Comparison of ENCODE assay signal across 1 cellular context in the genomic region with DNA sequence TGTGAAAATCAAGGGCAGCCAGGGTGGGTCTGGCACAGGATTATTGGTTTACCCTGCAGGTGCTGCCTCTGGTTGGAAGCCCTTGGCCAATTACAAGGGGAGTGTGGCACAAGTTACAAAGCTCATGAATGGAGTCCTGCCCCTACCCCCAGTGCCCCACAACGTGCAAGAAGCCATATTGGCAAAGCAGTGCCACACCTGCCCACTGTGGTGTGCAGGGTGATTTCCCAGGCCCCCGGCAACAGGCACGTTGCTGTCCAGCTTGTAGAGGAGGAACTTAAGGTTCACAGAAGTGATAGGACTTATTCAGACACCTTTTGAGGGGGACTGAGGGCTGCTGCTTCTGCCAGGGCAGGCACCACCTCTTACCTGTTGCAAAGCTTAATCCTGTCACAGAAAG.
TF ChIP-seq lines count a peak whose summit lies in the region.

No MANE protein-coding gene starts in this region.

TF ChIP-seq in HepG2, 621 proteins besides CTCF, POLR2A, EP300 and RAD21:
- TF ChIP-seq, protein P1, sequence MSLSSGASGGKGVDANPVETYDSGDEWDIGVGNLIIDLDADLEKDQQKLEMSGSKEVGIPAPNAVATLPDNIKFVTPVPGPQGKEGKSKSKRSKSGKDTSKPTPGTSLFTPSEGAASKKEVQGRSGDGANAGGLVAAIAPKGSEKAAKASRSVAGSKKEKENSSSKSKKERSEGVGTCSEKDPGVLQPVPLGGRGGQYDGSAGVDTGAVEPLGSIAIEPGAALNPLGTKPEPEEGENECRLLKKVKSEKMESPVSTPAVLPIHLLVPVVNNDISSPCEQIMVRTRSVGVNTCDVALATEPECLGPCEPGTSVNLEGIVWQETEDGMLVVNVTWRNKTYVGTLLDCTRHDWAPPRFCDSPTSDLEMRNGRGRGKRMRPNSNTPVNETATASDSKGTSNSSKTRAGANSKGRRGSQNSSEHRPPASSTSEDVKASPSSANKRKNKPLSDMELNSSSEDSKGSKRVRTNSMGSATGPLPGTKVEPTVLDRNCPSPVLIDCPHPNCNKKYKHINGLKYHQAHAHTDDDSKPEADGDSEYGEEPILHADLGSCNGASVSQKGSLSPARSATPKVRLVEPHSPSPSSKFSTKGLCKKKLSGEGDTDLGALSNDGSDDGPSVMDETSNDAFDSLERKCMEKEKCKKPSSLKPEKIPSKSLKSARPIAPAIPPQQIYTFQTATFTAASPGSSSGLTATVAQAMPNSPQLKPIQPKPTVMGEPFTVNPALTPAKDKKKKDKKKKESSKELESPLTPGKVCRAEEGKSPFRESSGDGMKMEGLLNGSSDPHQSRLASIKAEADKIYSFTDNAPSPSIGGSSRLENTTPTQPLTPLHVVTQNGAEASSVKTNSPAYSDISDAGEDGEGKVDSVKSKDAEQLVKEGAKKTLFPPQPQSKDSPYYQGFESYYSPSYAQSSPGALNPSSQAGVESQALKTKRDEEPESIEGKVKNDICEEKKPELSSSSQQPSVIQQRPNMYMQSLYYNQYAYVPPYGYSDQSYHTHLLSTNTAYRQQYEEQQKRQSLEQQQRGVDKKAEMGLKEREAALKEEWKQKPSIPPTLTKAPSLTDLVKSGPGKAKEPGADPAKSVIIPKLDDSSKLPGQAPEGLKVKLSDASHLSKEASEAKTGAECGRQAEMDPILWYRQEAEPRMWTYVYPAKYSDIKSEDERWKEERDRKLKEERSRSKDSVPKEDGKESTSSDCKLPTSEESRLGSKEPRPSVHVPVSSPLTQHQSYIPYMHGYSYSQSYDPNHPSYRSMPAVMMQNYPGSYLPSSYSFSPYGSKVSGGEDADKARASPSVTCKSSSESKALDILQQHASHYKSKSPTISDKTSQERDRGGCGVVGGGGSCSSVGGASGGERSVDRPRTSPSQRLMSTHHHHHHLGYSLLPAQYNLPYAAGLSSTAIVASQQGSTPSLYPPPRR (CRISPR knock-in tag; IDR thresholded peaks at IDR 0.05; ENCODE audit: borderline replicate concordance) = no peak
- TF ChIP-seq HNRNPL (IDR thresholded peaks at IDR 0.05; ENCODE audit: low read depth, low read length) = 0 out of 2 replicates have a peak, but pooled peaks have one; percentile 55
- TF ChIP-seq NR1H2 (CRISPR knock-in tag; IDR thresholded peaks at IDR 0.05; ENCODE audit: borderline replicate concordance, low read depth) = no peak
